ENCODE assay signal across 9 cellular contexts in the genomic region with DNA sequence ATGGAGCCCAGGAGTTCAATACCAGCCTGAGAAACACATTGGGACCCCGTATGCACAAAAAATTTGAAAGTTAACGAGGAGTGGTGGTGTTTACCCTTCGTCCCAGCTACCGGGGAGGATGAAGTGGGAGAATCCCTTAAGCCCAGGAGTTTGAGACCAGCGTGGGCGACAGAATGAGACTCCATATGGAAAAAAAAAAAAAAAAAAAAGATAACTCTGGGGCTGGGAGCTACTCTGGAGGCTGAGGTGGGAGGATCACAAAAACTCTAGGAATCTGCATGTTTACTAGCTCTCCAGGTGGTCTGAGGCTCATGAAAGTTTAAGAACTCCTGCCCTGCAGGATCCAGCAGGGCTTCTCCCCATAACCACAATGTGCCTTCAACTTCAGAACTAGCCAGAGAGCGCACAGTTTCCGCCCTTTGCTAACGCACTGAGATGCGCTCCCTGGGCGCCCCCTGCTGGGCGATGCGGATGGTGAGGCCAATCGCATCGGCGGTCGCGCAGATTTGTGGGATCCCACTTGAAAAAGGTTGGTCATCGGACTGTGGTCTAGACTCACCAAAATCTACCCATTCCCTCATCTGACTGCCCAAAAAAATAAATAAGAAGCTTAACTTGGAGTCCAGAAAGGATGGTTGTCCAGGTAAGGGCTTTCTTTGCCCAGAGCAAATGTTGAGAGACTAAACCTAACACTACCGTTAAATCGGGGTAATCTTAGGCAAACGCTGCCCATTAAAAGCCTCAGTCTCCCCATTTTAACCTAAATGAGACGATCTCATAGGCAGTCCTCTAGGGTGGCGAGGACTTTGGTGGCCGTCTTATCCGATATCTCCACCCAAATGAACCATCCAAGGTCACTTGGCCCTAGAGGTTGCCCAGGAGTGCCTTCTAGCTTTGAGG. TPM values are rescaled to one million over a fixed set of nuclear protein-coding genes. Genes with fewer than 3 reads are reported as not detected.
A peak's percentile ranks its signal among the peaks of the same experiment; 100 is the strongest.
DNase-seq lines count a peak whose midpoint lies in the region; ATAC-seq and TF ChIP-seq lines count a peak whose summit lies in the region.
"Had no signal": no experiment of that assay in that cellular context is flagged by ENCODE, and none has a peak within 500 bp of the region (broad histone marks: within the 10 kb centered on the region; RNA-seq: fewer than 3 reads in every experiment).

No MANE protein-coding gene starts in this region.

- H3K9me3 Mint-ChIP-seq in osteocyte (ENCODE audit: unreplicated experiment) = no peaks in the 10 kb centered on the region

- H3K36me3 ChIP-seq in SJCRH30 (no peaks in the 10 kb centered on the region), gastroesophageal sphincter (no peaks in the 10 kb centered on the region), tibial nerve (no peaks in the 10 kb centered on the region)

- H3K27ac ChIP-seq in SJCRH30 (no peak overlapping the region), gastroesophageal sphincter (no peak overlapping the region), tibial nerve (no peak overlapping the region)

- H3K27me3 Mint-ChIP-seq in osteocyte (ENCODE audit: unreplicated experiment) = peaks cover 35% of the 10 kb centered on the region

- no peak for TF ChIP-seq EP300 in gastroesophageal sphincter (IDR thresholded peaks at IDR 0.05)
- no peak for TF ChIP-seq EP300 in tibial nerve (IDR thresholded peaks at IDR 0.05)

- 62 to 64% methylated on average over 6 to 13 of the region's 26 CpGs for WGBS in gastroesophageal sphincter (ENCODE audit: low coverage in 1 of 2), 2 donors
- 31 to 38% methylated on average over 26 of the region's 26 CpGs for WGBS in tibial nerve, 2 donors

- H3K36me3 Mint-ChIP-seq in osteocyte (ENCODE audit: unreplicated experiment) = no peaks in the 10 kb centered on the region
- H3K36me3 Mint-ChIP-seq: activated naive CD8-positive, alpha-beta T cell had no signal

- TF ChIP-seq CTCF in gastroesophageal sphincter (IDR thresholded peaks at IDR 0.05) (peak in 3 of 4 experiments; percentile 75 to 79 (median 79)), osteocyte (IDR thresholded peaks at IDR 0.05) (peak; percentile 96), tibial nerve (IDR thresholded peaks at IDR 0.05) (peak; percentile 64 to 85 (median 78))

- H3K9me3 ChIP-seq in SJCRH30 (replicated peaks) (no peaks in the 10 kb centered on the region), gastroesophageal sphincter (no peaks in the 10 kb centered on the region), tibial nerve (no peaks in the 10 kb centered on the region)

- peaks cover 3% of the 10 kb centered on the region for H3K4me1 Mint-ChIP-seq in osteocyte (ENCODE audit: unreplicated experiment)

- H3K27me3 ChIP-seq in SJCRH30 (peaks cover 18% of the 10 kb centered on the region), gastroesophageal sphincter (peaks cover 89% of the 10 kb centered on the region), tibial nerve (peaks cover 2 to 68% of the 10 kb centered on the region in 2 donors)

- ATAC-seq in gastroesophageal sphincter = peak; percentile 42
- ATAC-seq in HG02840 (IDR thresholded peaks at IDR 0.05; ENCODE audit: low FRiP score, unreplicated experiment) = no peak

- H3K4me1 ChIP-seq in SJCRH30 (no peaks in the 10 kb centered on the region), gastroesophageal sphincter (peaks cover 0 to 16% (median 9%) of the 10 kb centered on the region in 3 donors), tibial nerve (peaks cover 0 to 14% (median 5%) of the 10 kb centered on the region in 4 donors)

- DNase-seq in DMS53 (lab: John Stamatoyannopoulos, UW) (peak; percentile 87), HUDEP-2 (lab: John Stamatoyannopoulos, UW; ENCODE audit: unreplicated experiment in 76 of 76) (peak in 73 of 76 experiments; percentile 10 to 82 (median 64)), SJCRH30 (peak; percentile 83 to 90), osteocyte (ENCODE audit: extremely low spot score, unreplicated experiment) (peak; percentile 93), tibial nerve (ENCODE audit: low spot score in 2 of 2) (peak; percentile 64 to 76)
- peak; percentile 76 for DNase-seq in activated effector memory CD4-positive, alpha-beta T cell treated with Interleukin-2 at 50 U/mL for 16 hours

- H3K4me3 Mint-ChIP-seq in osteocyte (ENCODE audit: unreplicated experiment) = no peak overlapping the region
- H3K4me3 Mint-ChIP-seq: activated naive CD8-positive, alpha-beta T cell had no signal

- TF ChIP-seq POLR2A in gastroesophageal sphincter (IDR thresholded peaks at IDR 0.05) = no peak
- no peak for TF ChIP-seq POLR2A in tibial nerve (IDR thresholded peaks at IDR 0.05)

- H3K27ac Mint-ChIP-seq in osteocyte (ENCODE audit: unreplicated experiment) = no peak overlapping the region
- H3K27ac Mint-ChIP-seq: activated naive CD8-positive, alpha-beta T cell had no signal

- no peak overlapping the region for H3K4me3 ChIP-seq in SJCRH30
- no peak overlapping the region for H3K4me3 ChIP-seq in gastroesophageal sphincter
- H3K4me3 ChIP-seq in tibial nerve = no peak overlapping the region

RNA-seq across cellular contexts. Expression of a gene that starts 8.8 kb away (rescaled TPM):
- not detected in 2 replicates for total RNA-seq in SJCRH30 (2014; rRNA removed; shearing (Covaris generic))
- total RNA-seq in gastroesophageal sphincter (under 1 TPM in 1 of 4 donors, not detected in 3; 0.62 TPM), osteocyte (not detected in 2 replicates), tibial nerve (not detected)

RNA-seq across cellular contexts. Expression of a gene that starts 9.9 kb away (rescaled TPM):
- not detected in 2 replicates for total RNA-seq in SJCRH30 (2014; rRNA removed; shearing (Covaris generic))
- total RNA-seq in gastroesophageal sphincter = 1 to 10 TPM in 1 of 4 donors, under 1 TPM in 3; 0.35 to 2.7 (median 0.50) TPM
- total RNA-seq in osteocyte = not detected in 2 replicates
- total RNA-seq in tibial nerve = under 1 TPM in 1 of 4 donors, not detected in 3; under 0.01 TPM

RNA-seq across cellular contexts. Expression of a gene that starts 46.0 kb away (rescaled TPM):
- not detected in 2 replicates for total RNA-seq in SJCRH30 (2014; rRNA removed; shearing (Covaris generic))
- total RNA-seq in gastroesophageal sphincter (1 to 10 TPM in 3 of 4 donors, not detected in 1; 1.8 to 2.7 (median 2.2) TPM), osteocyte (not detected in 2 replicates), tibial nerve (1 to 10 TPM in 1 of 4 donors, not detected in 3; 4.8 TPM)

RNA-seq across cellular contexts. Expression of a gene that starts 46.8 kb away (rescaled TPM):
- not detected in 2 replicates for total RNA-seq in SJCRH30 (2014; rRNA removed; shearing (Covaris generic))
- total RNA-seq in gastroesophageal sphincter = not detected
- not detected in 2 replicates for total RNA-seq in osteocyte
- total RNA-seq in tibial nerve = not detected

RNA-seq across cellular contexts. Expression of a gene that starts 57.4 kb away (rescaled TPM):
- 3.5 and 5.3 TPM in 2 replicates for total RNA-seq in SJCRH30 (2014; rRNA removed; shearing (Covaris generic))
- total RNA-seq in gastroesophageal sphincter (10 to 100 TPM in 2 of 4 donors, 1 to 10 TPM in 2; 3.7 to 12.1 (median 10.5) TPM), osteocyte (16.6 and 17.0 TPM in 2 replicates), tibial nerve (10 to 100 TPM; 13.8 to 48.3 (median 19.7) TPM)
